1 cellular context compared by ENCODE assay signal in genomic region chr6:161227004-161227950, GRCh38.
TF ChIP-seq lines count a peak whose summit lies in the region.

No MANE protein-coding gene starts in this region.

TF ChIP-seq in HepG2, 621 proteins besides CTCF, POLR2A, EP300 and RAD21 (continued from another document):
- TF ChIP-seq ZNF879 (CRISPR knock-in tag; IDR thresholded peaks at IDR 0.05) (no peak), ARID5B (CRISPR knock-in tag; IDR thresholded peaks at IDR 0.05) (no peak), PREB (CRISPR knock-in tag; IDR thresholded peaks at IDR 0.05) (no peak), NR2F6 (IDR thresholded peaks at IDR 0.05) (no peak), NR2F6 (CRISPR knock-in tag; IDR thresholded peaks at IDR 0.05) (no peak), SMAD9 (CRISPR knock-in tag; IDR thresholded peaks at IDR 0.05) (no peak), TOE1 (CRISPR knock-in tag; IDR thresholded peaks at IDR 0.05) (no peak), ZNF407 (CRISPR knock-in tag; IDR thresholded peaks at IDR 0.05; ENCODE audit: not compliant biosample characterization) (no peak)
